Comparison of ENCODE assay signal across 8 cellular contexts in the genomic region with DNA sequence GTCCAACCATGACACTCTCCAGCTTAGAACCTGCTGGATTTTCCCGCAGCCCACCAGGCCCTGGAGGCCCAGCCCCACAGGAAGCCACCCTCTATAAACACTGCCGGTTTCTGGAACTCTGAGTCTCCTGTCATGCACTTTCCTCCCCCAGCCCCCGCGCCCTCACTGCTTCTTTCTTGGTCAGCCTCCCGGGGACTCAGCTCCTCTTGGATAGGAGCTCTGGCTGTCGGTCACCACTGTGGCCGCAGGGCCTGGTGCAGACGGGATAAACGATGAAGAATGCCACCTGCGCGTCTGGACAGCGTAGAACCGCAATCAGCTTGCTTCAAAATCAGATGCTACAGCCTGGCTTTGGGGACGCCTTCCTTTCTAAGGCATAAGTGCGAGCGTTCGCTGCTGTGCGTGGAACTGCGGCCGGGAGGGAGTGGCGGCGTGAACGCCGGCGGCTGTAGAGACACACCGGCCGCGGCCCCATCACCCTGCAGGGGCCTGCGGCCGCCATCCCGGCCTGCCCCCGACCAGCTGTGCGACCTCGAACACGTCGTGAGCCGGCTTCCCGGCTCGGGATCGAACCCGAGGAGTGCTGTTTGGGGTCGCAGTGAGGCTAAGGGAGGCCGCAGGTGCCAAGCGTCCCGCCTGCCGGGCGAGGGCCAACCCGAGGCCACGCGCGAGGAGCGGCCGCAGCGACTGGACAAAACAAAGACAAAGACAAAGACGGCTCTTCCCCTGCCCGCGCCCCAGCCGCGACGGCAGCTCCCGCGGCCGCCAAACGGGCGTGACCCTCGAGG. TPM values are rescaled to one million over a fixed set of nuclear protein-coding genes. Genes with fewer than 3 reads are reported as not detected.
DNase-seq lines count a peak whose midpoint lies in the region; ATAC-seq and TF ChIP-seq lines count a peak whose summit lies in the region.

No MANE protein-coding gene starts in this region.

- peaks cover 51% of the 10 kb centered on the region for H3K4me1 ChIP-seq in CD8-positive, alpha-beta T cell (ENCODE audit: insufficient read depth, low read length)
- peaks cover 14 to 18% of the 10 kb centered on the region in 2 donors for H3K4me1 ChIP-seq in neuronal stem cell (ENCODE audit: control insufficient read depth in 2 of 2, insufficient read depth in 1 of 2, low read depth in 1 of 2, low read length in 2 of 2)

- peaks cover 21% of the 10 kb centered on the region for H3K79me1 ChIP-seq in neuronal stem cell (ENCODE audit: low read depth, low read length)

- peak overlapping the region; percentile 67 for H2BK5ac ChIP-seq in neuronal stem cell (ENCODE audit: low read length)

- H3K4me1 Mint-ChIP-seq in CD8-positive, alpha-beta T cell (ENCODE audit: low read depth), result peaks cover 61% of the 10 kb centered on the region
- peaks cover 49% of the 10 kb centered on the region for H3K4me1 Mint-ChIP-seq in activated CD8-positive, alpha-beta T cell treated with anti-CD3 and anti-CD28 coated beads for 36 hours (ENCODE audit: low read depth)

- H3K4me3 ChIP-seq in CD8-positive, alpha-beta T cell (ENCODE audit: low read depth, low read length), result peak overlapping the region; percentile 76
- H3K4me3 ChIP-seq in neuronal stem cell (ENCODE audit: low read length in 2 of 2), result peak overlapping the region; percentile 82 to 99

- no peak overlapping the region for H4K8ac ChIP-seq in neuronal stem cell (ENCODE audit: low read depth, low read length)

- peak overlapping the region; percentile 95 for H2AFZ ChIP-seq in neuronal stem cell (ENCODE audit: low read length)

- H4K91ac ChIP-seq in neuronal stem cell (ENCODE audit: low read depth, low read length, poor library complexity), result no peak overlapping the region

- peak overlapping the region; percentile 97 for H2AK5ac ChIP-seq in neuronal stem cell (ENCODE audit: low read depth, low read length)

- no CpG with 5 or more reads among the region's 66 CpGs for WGBS in neuronal stem cell (ENCODE audit: extremely low coverage in 2 of 2, insufficient read length in 2 of 2, insufficient replicate concordance in 1 of 2), 2 donors

- no peak overlapping the region for H2BK120ac ChIP-seq in neuronal stem cell (ENCODE audit: low read depth, low read length)

- no peak for ATAC-seq in CD8-positive, alpha-beta T cell
- ATAC-seq in HG02588 (IDR thresholded peaks at IDR 0.05; ENCODE audit: unreplicated experiment), result peak; percentile 0
- no peak for ATAC-seq in activated CD8-positive, alpha-beta T cell treated with anti-CD3 and anti-CD28 coated beads for 36 hours
- ATAC-seq in HG03571 (IDR thresholded peaks at IDR 0.05; ENCODE audit: unreplicated experiment), result no peak

- peak in 1 of 7 experiments; percentile 31 for DNase-seq in CD8-positive, alpha-beta T cell
- no peak for DNase-seq in activated CD8-positive, alpha-beta T cell treated with anti-CD3 and anti-CD28 coated beads for 36 hours
- DNase-seq in globus pallidus (ENCODE audit: low spot score), result peak; percentile 16
- DNase-seq in neuronal stem cell (ENCODE audit: low spot score), result peak; percentile 38
- DNase-seq in middle frontal gyrus (ENCODE audit: extremely low spot score, low spot score), result no peak
- no peak for DNase-seq in SW 1271 (lab: John Stamatoyannopoulos, UW)

- no peak overlapping the region for H2BK15ac ChIP-seq in neuronal stem cell (ENCODE audit: low read length)

- peak overlapping the region; percentile 95 for H3K14ac ChIP-seq in neuronal stem cell (ENCODE audit: low read length)

- CTCF ChIA-PET in CD8-positive, alpha-beta T cell (lab: Charles Lee), result interaction anchor here (0.6 to 5.0 kb wide), 5 partner anchors 22 to 897 kb away, joined by 3 to 42 read pairs (median 3); partner anchors contain the start of gene UBE2G2
- CTCF ChIA-PET in activated CD8-positive, alpha-beta T cell treated with anti-CD3 and anti-CD28 coated beads for 36 hours (lab: Charles Lee), result interaction anchor here (0.6 to 4.4 kb wide), 7 partner anchors 9 to 72 kb away, joined by 3 to 58 read pairs (median 3); partner anchors contain the start of gene UBE2G2

- peak overlapping the region; percentile 50 for H2BK12ac ChIP-seq in neuronal stem cell (ENCODE audit: low read length)

- peak overlapping the region; percentile 98 for H3K9ac ChIP-seq in neuronal stem cell (ENCODE audit: low read depth, low read length, poor library complexity)

- no peaks in the 10 kb centered on the region for H3K9me3 Mint-ChIP-seq in CD8-positive, alpha-beta T cell
- H3K9me3 Mint-ChIP-seq in activated CD8-positive, alpha-beta T cell treated with anti-CD3 and anti-CD28 coated beads for 36 hours, result no peaks in the 10 kb centered on the region

- peak overlapping the region; percentile 94 for H3K18ac ChIP-seq in neuronal stem cell (ENCODE audit: low read length)

- H3K23ac ChIP-seq in neuronal stem cell (ENCODE audit: low read depth, low read length, poor library complexity), result peak overlapping the region; percentile 83

- H3K36me3 ChIP-seq in CD8-positive, alpha-beta T cell (ENCODE audit: insufficient read depth, low read length), result no peaks in the 10 kb centered on the region
- H3K36me3 ChIP-seq in neuronal stem cell (replicated peaks in 1 of 2; ENCODE audit: control insufficient read depth in 2 of 2, insufficient read depth in 2 of 2, low read length in 2 of 2), result peaks cover 2 to 15% of the 10 kb centered on the region in 2 donors

- peak overlapping the region; percentile 49 for H3K27ac ChIP-seq in CD8-positive, alpha-beta T cell (ENCODE audit: low read depth, low read length)
- peak overlapping the region; percentile 67 for H3K27ac ChIP-seq in neuronal stem cell (replicated peaks; ENCODE audit: low read length)

- H3K27me3 Mint-ChIP-seq in CD8-positive, alpha-beta T cell (ENCODE audit: low read depth), result no peaks in the 10 kb centered on the region
- H3K27me3 Mint-ChIP-seq in activated CD8-positive, alpha-beta T cell treated with anti-CD3 and anti-CD28 coated beads for 36 hours, result no peaks in the 10 kb centered on the region

- intact Hi-C loops in CD8-positive, alpha-beta T cell (cut with DNase I, micrococcal nuclease), result loop anchor here (1.0 to 5.0 kb wide), 8 partner anchors 26 to 1085 kb away; partner anchors contain the start of genes CFAP410 (in 1 of the 2), RRP1 (in 1 of the 2) and SUMO3 (in 1 of the 2)
- intact Hi-C loops in activated CD8-positive, alpha-beta T cell treated with anti-CD3 and anti-CD28 coated beads for 36 hours (cut with micrococcal nuclease), result loop anchor here (2.0 to 10.0 kb wide), 2 partner anchors 52 to 72 kb away; partner anchors contain the start of genes ITGB2 and UBE2G2

- peak overlapping the region; percentile 87 for H3K4me2 ChIP-seq in neuronal stem cell (ENCODE audit: insufficient read depth, low read length, poor library complexity, severe bottlenecking)

- H3K27ac Mint-ChIP-seq in CD8-positive, alpha-beta T cell, result peak overlapping the region; percentile 90
- H3K27ac Mint-ChIP-seq in activated CD8-positive, alpha-beta T cell treated with anti-CD3 and anti-CD28 coated beads for 36 hours, result peak overlapping the region; percentile 51

- H3K36me3 Mint-ChIP-seq in CD8-positive, alpha-beta T cell, result peaks cover 13% of the 10 kb centered on the region
- H3K36me3 Mint-ChIP-seq in activated CD8-positive, alpha-beta T cell treated with anti-CD3 and anti-CD28 coated beads for 36 hours (ENCODE audit: low read depth), result peaks cover 12% of the 10 kb centered on the region

- H3K9me3 ChIP-seq in CD8-positive, alpha-beta T cell (ENCODE audit: low read length), result no peaks in the 10 kb centered on the region
- peaks cover 0 to 8% of the 10 kb centered on the region in 2 donors for H3K9me3 ChIP-seq in neuronal stem cell (replicated peaks in 1 of 2; ENCODE audit: control insufficient read depth in 2 of 2, insufficient read depth in 1 of 2, low read depth in 1 of 2, low read length in 2 of 2)

- H3K4me3 Mint-ChIP-seq in CD8-positive, alpha-beta T cell, result peak overlapping the region; percentile 91
- peak overlapping the region; percentile 84 for H3K4me3 Mint-ChIP-seq in activated CD8-positive, alpha-beta T cell treated with anti-CD3 and anti-CD28 coated beads for 36 hours

- TF ChIP-seq CTCF in CD8-positive, alpha-beta T cell (IDR thresholded peaks at IDR 0.05), result no peak
- TF ChIP-seq CTCF in activated CD8-positive, alpha-beta T cell treated with anti-CD3 and anti-CD28 coated beads for 36 hours (IDR thresholded peaks at IDR 0.05), result no peak

- H3K4ac ChIP-seq in neuronal stem cell (ENCODE audit: low read length), result no peak overlapping the region

- POLR2A ChIA-PET in CD8-positive, alpha-beta T cell (lab: Charles Lee), result interaction anchor here (1.0 to 5.8 kb wide), 16 partner anchors 11 to 788 kb away, joined by 3 to 31 read pairs (median 4); partner anchors contain the start of genes SLX9, SUMO3 and UBE2G2
- POLR2A ChIA-PET in activated CD8-positive, alpha-beta T cell treated with anti-CD3 and anti-CD28 coated beads for 36 hours (lab: Charles Lee), result interaction anchor here (1.1 to 19.2 kb wide), 7 partner anchors 21 to 72 kb away, joined by 3 to 166 read pairs (median 5); partner anchors contain the start of genes SLX9 and UBE2G2

- H3K27me3 ChIP-seq in CD8-positive, alpha-beta T cell (ENCODE audit: insufficient read depth, low read length), result no peaks in the 10 kb centered on the region
- H3K27me3 ChIP-seq in neuronal stem cell (ENCODE audit: control insufficient read depth in 3 of 3, insufficient read depth in 3 of 3, low read depth in 1 of 3, low read length in 3 of 3), result peaks cover 11 to 24% (median 14%) of the 10 kb centered on the region in 3 experiments

RNA-seq across cellular contexts. Expression of gene PTTG1IP, which starts 0.7 kb away (rescaled TPM):
- total RNA-seq in CD8-positive, alpha-beta T cell, result 10 to 100 TPM; 71.0 to 73.3 TPM
- total RNA-seq in activated CD8-positive, alpha-beta T cell treated with anti-CD3 and anti-CD28 coated beads for 36 hours, result 10 to 100 TPM; 60.7 to 61.8 TPM
- polyA plus RNA-seq in neuronal stem cell (2013, experiment 1 of 2), result 134 TPM
- polyA plus RNA-seq in neuronal stem cell (2013, experiment 2 of 2), result 131 TPM

RNA-seq across cellular contexts. Expression of gene ITGB2, which starts 47.9 kb away (rescaled TPM):
- 100 to 1,000 TPM; 234 to 245 TPM for total RNA-seq in CD8-positive, alpha-beta T cell
- total RNA-seq in activated CD8-positive, alpha-beta T cell treated with anti-CD3 and anti-CD28 coated beads for 36 hours, result 100 to 1,000 TPM; 340 to 343 TPM
- polyA plus RNA-seq in neuronal stem cell (2013, experiment 1 of 2), result 0.06 TPM
- 0.12 TPM for polyA plus RNA-seq in neuronal stem cell (2013, experiment 2 of 2)

RNA-seq across cellular contexts. Expression of gene SUMO3, which starts 54.9 kb away (rescaled TPM):
- 10 to 100 TPM; 84.7 to 87.3 TPM for total RNA-seq in CD8-positive, alpha-beta T cell
- 10 to 100 TPM; 69.8 to 72.9 TPM for total RNA-seq in activated CD8-positive, alpha-beta T cell treated with anti-CD3 and anti-CD28 coated beads for 36 hours
- 216 TPM for polyA plus RNA-seq in neuronal stem cell (2013, experiment 1 of 2)
- 212 TPM for polyA plus RNA-seq in neuronal stem cell (2013, experiment 2 of 2)

Comparison
In these comparisons a context has a peak if more than half of its experiments do, and no peak if none do; other contexts are left out.
1. DNase-seq: peak in globus pallidus (single experiment) and neuronal stem cell (single experiment); none in activated CD8-positive, alpha-beta T cell treated with anti-CD3 and anti-CD28 coated beads for 36 hours (single experiment), middle frontal gyrus (single experiment) and SW 1271 (0 of 2).